18 cellular contexts compared by ENCODE assay signal in the genomic region with DNA sequence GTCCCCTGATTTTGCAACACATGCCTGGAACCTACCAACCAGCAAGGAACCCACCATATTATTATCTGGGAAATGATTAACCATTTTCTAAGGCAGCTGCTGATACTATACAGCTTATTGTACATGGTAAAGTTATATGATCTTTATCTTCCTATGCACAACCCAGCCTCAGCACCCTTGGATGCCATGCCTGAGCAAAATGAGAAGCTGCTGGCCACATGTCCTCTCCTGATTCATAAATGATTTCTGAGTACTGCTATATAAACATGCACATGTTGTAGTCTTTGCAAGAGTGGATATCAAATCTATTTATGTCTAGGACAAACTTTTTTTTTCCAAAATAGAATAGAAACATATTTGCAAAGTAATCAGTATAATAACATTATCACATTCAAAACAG.
DNase-seq lines count a peak whose midpoint lies in the region; ATAC-seq and TF ChIP-seq lines count a peak whose summit lies in the region.
"Had no signal": no experiment of that assay in that cellular context is flagged by ENCODE, and none has a peak within 500 bp of the region (broad histone marks: within the 10 kb centered on the region; RNA-seq: fewer than 3 reads in every experiment).

No MANE protein-coding gene starts in this region.

- peaks cover 17% of the 10 kb centered on the region for H3K4me1 ChIP-seq in OCI-LY3 (ENCODE audit: low read length)
- no peaks in the 10 kb centered on the region for H3K4me1 ChIP-seq in Karpas-422 (ENCODE audit: low read length)
- no peaks in the 10 kb centered on the region for H3K4me1 ChIP-seq in upper lobe of left lung
- H3K4me1 ChIP-seq: HAP-1 had no signal

- no peak for TF ChIP-seq EP300 in upper lobe of left lung (IDR thresholded peaks at IDR 0.05)

- TF ChIP-seq CTCF in OCI-LY3 (IDR thresholded peaks at IDR 0.05; ENCODE audit: low read depth, low read length) (no peak), astrocyte of the spinal cord (IDR thresholded peaks at IDR 0.05; ENCODE audit: low read depth, low read length) (no peak), upper lobe of left lung (IDR thresholded peaks at IDR 0.05) (no peak)

- ATAC-seq in GM21825 (IDR thresholded peaks at IDR 0.05; ENCODE audit: unreplicated experiment) (no peak), upper lobe of left lung (ENCODE audit: low FRiP score in 2 of 2) (no peak)
- ATAC-seq: A549; CD8-positive, alpha-beta T cell; HepG2 had no signal

- peak overlapping the region; percentile 3; the same call in 1 of the 2 replicates for H3K4me2 ChIP-seq in OCI-LY3 (ENCODE audit: low read length)
- H3K4me2 ChIP-seq in Karpas-422 (ENCODE audit: low read depth, low read length, poor library complexity, severe bottlenecking): no peak overlapping the region
- H3K4me2 ChIP-seq: A549; BLaER1 treated with 17β-estradiol and CSF1 and Interleukin-3, amounts not matched to agents 10 nM and 100 nM had no signal

- H4K20me1 ChIP-seq in OCI-LY3 (ENCODE audit: insufficient read depth, low read length): no peaks in the 10 kb centered on the region
- no peaks in the 10 kb centered on the region for H4K20me1 ChIP-seq in Karpas-422 (ENCODE audit: insufficient read depth, low read depth, low read length)
- H4K20me1 ChIP-seq: BLaER1 treated with 17β-estradiol and CSF1 and Interleukin-3, amounts not matched to agents 10 nM and 100 nM had no signal

- no peaks in the 10 kb centered on the region for H3K9me2 ChIP-seq in Karpas-422 (replicated peaks; ENCODE audit: insufficient read depth, low read length)

- TF ChIP-seq POLR2A in upper lobe of left lung (IDR thresholded peaks at IDR 0.05): no peak

- peak overlapping the region; percentile 7; the same call in 1 of the 2 replicates for H3K27ac ChIP-seq in OCI-LY3 (ENCODE audit: low read length)
- H3K27ac ChIP-seq in Karpas-422 (ENCODE audit: low read length): no peak overlapping the region
- no peak overlapping the region for H3K27ac ChIP-seq in upper lobe of left lung
- H3K27ac ChIP-seq: A549; BLaER1 treated with 17β-estradiol and CSF1 and Interleukin-3, amounts not matched to agents 10 nM and 100 nM; GM23248 had no signal

- H3K79me2 ChIP-seq in OCI-LY3 (ENCODE audit: low read length): no peaks in the 10 kb centered on the region
- no peaks in the 10 kb centered on the region for H3K79me2 ChIP-seq in Karpas-422 (ENCODE audit: low read length)

- H3K27me3 ChIP-seq in OCI-LY3 (ENCODE audit: low read depth, low read length) (no peaks in the 10 kb centered on the region), Karpas-422 (ENCODE audit: low read length) (no peaks in the 10 kb centered on the region), upper lobe of left lung (no peaks in the 10 kb centered on the region)
- H3K27me3 ChIP-seq: BLaER1 treated with 17β-estradiol and CSF1 and Interleukin-3, amounts not matched to agents 10 nM and 100 nM had no signal

- H3K9ac ChIP-seq in OCI-LY3 (ENCODE audit: low read length) (no peak overlapping the region), Karpas-422 (ENCODE audit: low read length) (no peak overlapping the region)
- H3K9ac ChIP-seq: BLaER1 treated with 17β-estradiol and CSF1 and Interleukin-3, amounts not matched to agents 10 nM and 100 nM; GM23248 had no signal

- H2AFZ ChIP-seq in OCI-LY3 (ENCODE audit: low read depth, low read length): peak overlapping the region; percentile 8; the same call in 1 of the 2 replicates
- no peak overlapping the region for H2AFZ ChIP-seq in Karpas-422 (ENCODE audit: low read length)
- H2AFZ ChIP-seq: GM23248 had no signal

- DNase-seq in DMS53 treated with DMSO at 0.1 percent for 48 hours (lab: John Stamatoyannopoulos, UW; ENCODE audit: unreplicated experiment) (peak; percentile 18), astrocyte of the spinal cord (ENCODE audit: low read depth, low spot score) (peak; percentile 2), RPMI8226 (no peak), Karpas-422 (no peak), upper lobe of left lung (no peak)
- DNase-seq: CD8-positive, alpha-beta T cell; COR-L47; DMS 273 treated with DMSO at 0.1 percent for 48 hours; DMS79; GF-D8; GM23248; KBM-7 had no signal

- H3K4me3 ChIP-seq in OCI-LY3 (ENCODE audit: low read length) (no peak overlapping the region), astrocyte of the spinal cord (ENCODE audit: low read depth, low read length) (no peak overlapping the region), Karpas-422 (ENCODE audit: low read length) (no peak overlapping the region), upper lobe of left lung (no peak overlapping the region)
- H3K4me3 ChIP-seq: A549; BLaER1 treated with 17β-estradiol and CSF1 and Interleukin-3, amounts not matched to agents 10 nM and 100 nM; GM23248; HAP-1 had no signal

- in situ Hi-C loops in astrocyte of the spinal cord (cut with HindIII; ENCODE audit: low sequenced_read_pairs): no loop called here

- no peaks in the 10 kb centered on the region for H3K9me3 ChIP-seq in OCI-LY3 (ENCODE audit: insufficient read depth, low read length)
- peaks cover 4% of the 10 kb centered on the region; the same call in 1 of the 2 replicates for H3K9me3 ChIP-seq in Karpas-422 (ENCODE audit: low read length)
- peaks cover 0 to 6% (median 0%) of the 10 kb centered on the region in 4 donors for H3K9me3 ChIP-seq in upper lobe of left lung
- H3K9me3 ChIP-seq: A549, HAP-1 had no signal

- no peaks in the 10 kb centered on the region for H3K36me3 ChIP-seq in OCI-LY3 (replicated peaks; ENCODE audit: low read depth, low read length)
- no peaks in the 10 kb centered on the region for H3K36me3 ChIP-seq in Karpas-422 (ENCODE audit: insufficient read depth, low read length)
- no peaks in the 10 kb centered on the region for H3K36me3 ChIP-seq in upper lobe of left lung
- H3K36me3 ChIP-seq: BLaER1 treated with 17β-estradiol and CSF1 and Interleukin-3, amounts not matched to agents 10 nM and 100 nM; HAP-1 had no signal

Comparison
In these comparisons a context has a peak if more than half of its experiments do, and no peak if none do; other contexts are left out.
1. DNase-seq: peak in DMS53 treated with DMSO at 0.1 percent for 48 hours (single experiment) and astrocyte of the spinal cord (single experiment); none in RPMI8226 (single experiment), Karpas-422 (single experiment) and upper lobe of left lung (0 of 2).